10 cellular contexts compared by ENCODE assay signal in the genomic region with DNA sequence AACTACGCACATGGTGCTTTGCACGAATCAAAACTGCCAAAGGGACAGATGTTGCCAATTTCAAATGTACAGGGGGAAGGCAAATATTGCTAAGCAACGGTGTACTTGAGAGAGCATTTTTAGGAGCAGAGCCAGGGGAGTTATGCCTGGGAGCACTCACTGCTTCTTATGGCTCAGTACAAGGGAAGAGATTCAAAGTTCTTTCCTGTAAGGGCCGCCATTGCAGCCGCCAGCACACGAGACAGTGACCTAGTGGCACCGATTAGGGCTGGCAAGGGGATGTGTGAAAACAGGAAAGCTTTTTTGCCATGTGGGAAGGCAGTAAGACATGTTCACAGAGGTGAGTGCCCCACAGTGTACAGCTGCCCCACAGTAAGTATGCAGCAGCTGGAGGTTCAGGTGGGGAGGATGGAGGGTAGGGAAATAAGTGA.
DNase-seq lines count a peak whose midpoint lies in the region; ATAC-seq and TF ChIP-seq lines count a peak whose summit lies in the region.
"Had no signal": no experiment of that assay in that cellular context is flagged by ENCODE, and none has a peak within 500 bp of the region (broad histone marks: within the 10 kb centered on the region; RNA-seq: fewer than 3 reads in every experiment).

No MANE protein-coding gene starts in this region.

- peaks cover 15 to 73% (median 25%) of the 10 kb centered on the region in 3 donors for H3K4me1 ChIP-seq in gastroesophageal sphincter

- DNase-seq in NAMALWA (ENCODE audit: low spot score), result peak; percentile 25
- peak; percentile 91 for DNase-seq in NCI-H69 (lab: John Stamatoyannopoulos, UW)
- DNase-seq in superior temporal gyrus (ENCODE audit: extremely low spot score), result peak; percentile 70
- no peak for DNase-seq in iPS-NIHi7 (ENCODE audit: extremely low spot score)
- DNase-seq in KBM-7, result no peak
- no peak for DNase-seq in Kasumi-1 (lab: John Stamatoyannopoulos, UW)
- DNase-seq: activated CD4-positive, alpha-beta T cell treated with anti-CD3 and anti-CD28 coated beads for 36 hours had no signal

- H3K27me3 ChIP-seq in gastroesophageal sphincter, result no peaks in the 10 kb centered on the region

- H3K4me3 ChIP-seq in gastroesophageal sphincter, result no peak overlapping the region
- H3K4me3 ChIP-seq: thoracic aorta had no signal

- WGBS in gastroesophageal sphincter (ENCODE audit: low coverage in 1 of 2), 2 donors, result 26% methylated on average over 7 of the region's 7 CpGs; no CpG with 5 or more reads in 1 of the 2 donors

- H3K36me3 ChIP-seq in gastroesophageal sphincter, result no peaks in the 10 kb centered on the region
- H3K36me3 ChIP-seq: thoracic aorta had no signal

- no peak for TF ChIP-seq CTCF in gastroesophageal sphincter (IDR thresholded peaks at IDR 0.05)

- no peak for TF ChIP-seq EP300 in gastroesophageal sphincter (IDR thresholded peaks at IDR 0.05)

- no peak for TF ChIP-seq POLR2A in gastroesophageal sphincter (IDR thresholded peaks at IDR 0.05)

- H3K9me3 ChIP-seq in gastroesophageal sphincter, result no peaks in the 10 kb centered on the region
- H3K9me3 ChIP-seq: thoracic aorta had no signal

- ATAC-seq in gastroesophageal sphincter (no peak), HG03442 (IDR thresholded peaks at IDR 0.05; ENCODE audit: unreplicated experiment) (no peak)
- ATAC-seq: activated CD4-positive, alpha-beta T cell treated with anti-CD3 and anti-CD28 coated beads for 36 hours had no signal

- in situ Hi-C loops in KBM-7 (cut with MboI; ENCODE audit: low pct_unique_long_range_greater_than_20kb, low sequenced_read_pairs), result no loop called here

- peak overlapping the region; percentile 43 to 76 (median 67) for H3K27ac ChIP-seq in gastroesophageal sphincter
- H3K27ac ChIP-seq: thoracic aorta had no signal

Comparison
In these comparisons a context has a peak if more than half of its experiments do, and no peak if none do; other contexts are left out.
1. DNase-seq: peak in NAMALWA (single experiment), NCI-H69 (single experiment) and superior temporal gyrus (single experiment); none in iPS-NIHi7 (single experiment), KBM-7 (single experiment) and Kasumi-1 (0 of 2).